ENCODE assay signal across 20 cellular contexts in the genomic region with DNA sequence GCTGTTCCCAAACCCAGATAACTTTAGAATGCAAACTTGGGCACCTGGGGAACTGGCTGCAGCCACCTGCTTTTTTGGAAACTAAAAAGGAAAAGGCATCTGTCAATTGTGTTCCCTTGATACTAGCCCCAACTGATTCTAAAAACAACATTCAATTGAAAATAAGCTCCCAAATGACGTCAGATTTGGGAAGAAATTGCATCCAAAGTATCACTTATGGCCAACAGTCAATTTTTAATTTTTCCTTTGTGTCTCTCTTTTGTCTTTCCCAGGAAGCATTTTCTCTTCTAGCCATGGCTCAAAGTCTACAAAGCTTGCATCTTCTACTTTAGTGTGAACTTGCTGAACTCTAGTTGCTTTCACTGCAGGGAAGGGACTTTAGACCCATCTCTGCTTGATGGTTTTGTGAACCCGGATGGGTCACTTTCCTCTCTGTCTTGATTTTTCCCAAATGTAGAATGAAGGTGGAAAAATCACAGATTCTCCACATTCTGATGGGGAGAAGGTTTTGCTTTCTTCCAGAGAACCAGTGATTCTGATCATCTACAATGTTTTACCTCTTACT.
DNase-seq lines count a peak whose midpoint lies in the region; ATAC-seq and FAIRE-seq lines count a peak whose summit lies in the region.
"Had no signal": no experiment of that assay in that cellular context is flagged by ENCODE, and none has a peak within 500 bp of the region (broad histone marks: within the 10 kb centered on the region; RNA-seq: fewer than 3 reads in every experiment).

No MANE protein-coding gene starts in this region.

- 75% methylated on average over 2 of the region's 2 CpGs for WGBS in right cardiac atrium
- WGBS in small intestine, 3 donors: 13 to 56% (median 37%) methylated on average over 2 of the region's 2 CpGs

- H3K9me3 ChIP-seq in right cardiac atrium (ENCODE audit: control insufficient read depth, low read length) (peaks cover 2% of the 10 kb centered on the region), small intestine (ENCODE audit: control insufficient read depth, low read depth) (no peaks in the 10 kb centered on the region)
- H3K9me3 ChIP-seq: A549, Caco-2 had no signal

- no peak overlapping the region for H3K27ac ChIP-seq in right cardiac atrium (ENCODE audit: low read length)
- no peak overlapping the region for H3K27ac ChIP-seq in small intestine (ENCODE audit: low read depth in 1 of 2, low read length in 1 of 2)
- H3K27ac ChIP-seq: 22Rv1; A549; BLaER1 treated with 17β-estradiol and CSF1 and Interleukin-3, amounts not matched to agents 10 nM and 100 nM; C4-2B had no signal

- ATAC-seq in left ventricle myocardium superior (peak; percentile 31), right cardiac atrium (no peak), left colon (peak; percentile 77), HG02678 (IDR thresholded peaks at IDR 0.05; ENCODE audit: unreplicated experiment) (no peak)
- ATAC-seq: A549; CD8-positive, alpha-beta T cell had no signal

- no peaks in the 10 kb centered on the region for H3K36me3 ChIP-seq in small intestine (ENCODE audit: control insufficient read depth in 2 of 2, insufficient read depth in 2 of 2, low read length in 2 of 2)
- H3K36me3 ChIP-seq: BLaER1 treated with 17β-estradiol and CSF1 and Interleukin-3, amounts not matched to agents 10 nM and 100 nM had no signal

- no peak for DNase-seq in left ventricle myocardium superior
- DNase-seq in right cardiac atrium: no peak
- no peak for DNase-seq in left colon
- DNase-seq in small intestine: peak; percentile 9
- DNase-seq: AML-193; Calu3; CD4-positive, alpha-beta T cell; CD8-positive, alpha-beta T cell; DMS79 treated with DMSO at 0.1 percent for 48 hours; GF-D8 had no signal

- no peaks in the 10 kb centered on the region for H3K4me1 ChIP-seq in right cardiac atrium (ENCODE audit: control insufficient read depth, insufficient read depth, low read length)
- no peaks in the 10 kb centered on the region for H3K4me1 ChIP-seq in small intestine (ENCODE audit: control insufficient read depth in 2 of 2, insufficient read depth in 1 of 2, low read depth in 1 of 2, low read length in 1 of 2)
- H3K4me1 ChIP-seq: A549 had no signal

- H3K4me3 ChIP-seq in right cardiac atrium (ENCODE audit: low read length) (no peak overlapping the region), small intestine (ENCODE audit: low read depth in 1 of 2, low read length in 2 of 2) (no peak overlapping the region)
- H3K4me3 ChIP-seq: A549; BLaER1 treated with 17β-estradiol and CSF1 and Interleukin-3, amounts not matched to agents 10 nM and 100 nM had no signal

- H3K27me3 ChIP-seq in right cardiac atrium (ENCODE audit: control insufficient read depth, insufficient read depth) (no peaks in the 10 kb centered on the region), small intestine (ENCODE audit: control insufficient read depth in 2 of 2, insufficient read depth in 2 of 2, low read length in 2 of 2) (no peaks in the 10 kb centered on the region)
- H3K27me3 ChIP-seq: BLaER1 treated with 17β-estradiol and CSF1 and Interleukin-3, amounts not matched to agents 10 nM and 100 nM had no signal

- FAIRE-seq in small intestine (lab: Jason Lieb, UNC): no peak
- FAIRE-seq: A549, D721Med, G401.6, GM12891, GM19239 had no signal

- intact Hi-C loops in left ventricle myocardium superior (cut with micrococcal nuclease): no loop called here
- intact Hi-C loops in right cardiac atrium (cut with DNase I): no loop called here
- intact Hi-C loops in left colon (cut with DNase I, micrococcal nuclease): no loop called here

Comparison
In these comparisons a context has a peak if more than half of its experiments do, and no peak if none do; other contexts are left out.
1. ATAC-seq: peak in left ventricle myocardium superior (single experiment) and left colon (single experiment); none in right cardiac atrium (0 of 2) and HG02678 (single experiment).